ENCODE assay signal across 9 cellular contexts in genomic region chr19:54100560-54100959, GRCh38. TPM values are rescaled to one million over a fixed set of nuclear protein-coding genes. Genes with fewer than 3 reads are reported as not detected.
DNase-seq lines count a peak whose midpoint lies in the region; ATAC-seq and TF ChIP-seq lines count a peak whose summit lies in the region.
"Had no signal": no experiment of that assay in that cellular context is flagged by ENCODE, and none has a peak within 500 bp of the region (broad histone marks: within the 10 kb centered on the region; RNA-seq: fewer than 3 reads in every experiment).

Gene OSCAR, minus strand, starts transcription at chr19:54100803. Its CDS starts 11 bp downstream, at chr19:54100792.

- BruUV-seq in PC-9 (replicated peaks; lab: Mats Ljungman, UMichigan): no TSS peak

- POLR2A ChIA-PET in RWPE1 (lab: Yijun Ruan, JAX; ENCODE audit: low non-redundant PET) (no interaction called here), PC-9 (lab: Charles Lee; ENCODE audit: unreplicated experiment) (interaction anchor here (0.6 to 0.7 kb wide), 2 partner anchors 36 to 232 kb away, joined by 3 to 4 read pairs; no protein-coding TSS in a partner anchor)

- H3K27ac ChIP-seq in RWPE1: peak within 1 kb of the TSS; percentile 65
- H3K27ac ChIP-seq in epithelial cell of prostate: peak within 1 kb of the TSS; percentile 27
- H3K27ac ChIP-seq in skin epidermis: peak within 1 kb of the TSS in 11 of 21 experiments; percentile 10 to 80 (median 39)
- no peak within 1 kb of the TSS for H3K27ac ChIP-seq in PC-9
- H3K27ac ChIP-seq: GM23248 had no signal

- no peaks in the 10 kb centered on the region for H3K9me3 ChIP-seq in PC-9 (ENCODE audit: insufficient read depth, low read depth)

- peaks cover 23% of the 10 kb centered on the region for H3K79me2 ChIP-seq in PC-9 (ENCODE audit: low read depth)

- 0 out of 2 replicates have a peak, but pooled peaks cover 4% of the 10 kb centered on the region for H3K36me3 ChIP-seq in PC-9 (ENCODE audit: low read depth)

- H3K4me1 ChIP-seq in PC-9 (replicated peaks; ENCODE audit: insufficient read depth): 0 out of 2 replicates have a peak, but pooled peaks cover 7% of the 10 kb centered on the region

- peaks cover 25% of the 10 kb centered on the region for H3F3A ChIP-seq in PC-9 (ENCODE audit: insufficient read depth, low read depth)

- ATAC-seq in HG03045 (IDR thresholded peaks at IDR 0.05; ENCODE audit: unreplicated experiment) (no peak), GM18502 (IDR thresholded peaks at IDR 0.05; ENCODE audit: poor library complexity, unreplicated experiment) (no peak)

- H2AFZ ChIP-seq in PC-9: no peak within 1 kb of the TSS

- no peaks in the 10 kb centered on the region for H3K9me2 ChIP-seq in PC-9 (ENCODE audit: insufficient read depth)

- peak within 1 kb of the TSS in 3 of 7 experiments; percentile 3 to 10 (median 8) for H3K4me3 ChIP-seq in skin epidermis
- no peak within 1 kb of the TSS for H3K4me3 ChIP-seq in PC-9

- TF ChIP-seq CTCF in RWPE1 (conservative IDR thresholded peaks at IDR 0.05; ENCODE audit: low read depth) (no peak), PC-9 (conservative IDR thresholded peaks at IDR 0.05) (no peak)

- intact Hi-C loops in PC-9 (cut with micrococcal nuclease; ENCODE audit: unreplicated experiment): loop anchor here (5.0 kb wide), 1 partner anchor 258 kb away; no protein-coding TSS in a partner anchor

- no peak within 1 kb of the TSS for H3K4me2 ChIP-seq in PC-9

- peak; percentile 51 for DNase-seq in activated CD8-positive, alpha-beta memory T cell treated with anti-CD3 and anti-CD28 coated beads, Interleukin-2, amount 50 U/mL, for 48 hours
- DNase-seq in activated CD8-positive, alpha-beta memory T cell treated with anti-CD3 and anti-CD28 coated beads, Interleukin-2, amount 50 U/mL, for 4 hours: no peak
- DNase-seq in RWPE1 (ENCODE audit: low spot score) (no peak), epithelial cell of prostate (ENCODE audit: low read depth, low spot score) (no peak), PC-9 (no peak)
- DNase-seq: GM23248 had no signal

- peaks cover 14% of the 10 kb centered on the region for H3K27me3 ChIP-seq in PC-9 (ENCODE audit: insufficient read depth, low read depth)

- H4K20me1 ChIP-seq in PC-9 (ENCODE audit: insufficient read depth): no peaks in the 10 kb centered on the region

- CTCF ChIA-PET in RWPE1 (lab: Yijun Ruan, JAX) (no interaction called here), PC-9 (lab: Charles Lee) (no interaction called here)

RNA-seq across cellular contexts. Expression of gene OSCAR, which starts in this region (rescaled TPM):
- total RNA-seq in PC-9 (2021): 0.87 and 2.4 TPM in 2 replicates
